In the genomic region with DNA sequence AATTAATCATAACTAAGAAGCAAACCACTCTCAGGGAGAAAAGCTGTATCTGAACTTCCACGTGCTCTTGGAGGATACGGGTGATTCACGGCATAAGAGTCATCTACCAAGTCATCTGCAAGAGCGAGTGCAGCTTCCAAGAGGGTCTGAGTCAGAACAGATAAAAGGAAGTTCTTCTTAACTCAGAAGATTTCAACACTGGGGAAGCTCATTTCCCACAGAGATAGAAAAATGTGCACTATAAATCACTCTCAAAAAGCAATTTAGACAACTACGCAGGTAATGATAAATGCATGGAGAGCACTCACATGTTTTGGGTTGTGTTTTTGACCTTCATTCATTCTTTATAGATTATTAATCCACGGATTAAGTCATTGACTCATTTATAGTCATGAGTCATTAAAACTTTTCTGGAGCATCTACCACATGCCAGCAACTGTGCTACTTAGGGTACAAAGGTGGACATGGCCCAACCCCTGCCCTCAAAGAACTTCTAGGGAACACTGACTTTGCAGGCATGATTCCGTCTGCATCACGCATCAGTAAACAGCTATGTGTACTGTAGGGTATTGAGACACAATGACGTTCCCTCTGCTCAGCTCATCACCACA, we compare ENCODE assay signal across 10 cellular contexts. TPM values are rescaled to one million over a fixed set of nuclear protein-coding genes. Genes with fewer than 3 reads are reported as not detected.
DNase-seq lines count a peak whose midpoint lies in the region; ATAC-seq and TF ChIP-seq lines count a peak whose summit lies in the region.
"Had no signal": no experiment of that assay in that cellular context is flagged by ENCODE, and none has a peak within 500 bp of the region (broad histone marks: within the 10 kb centered on the region; RNA-seq: fewer than 3 reads in every experiment).

No MANE protein-coding gene starts in this region.

- no peak for ATAC-seq in GM21619 (IDR thresholded peaks at IDR 0.05; ENCODE audit: unreplicated experiment)

- no peak overlapping the region for H3K27ac ChIP-seq in substantia nigra (ENCODE audit: low read depth, low read length, poor library complexity, severe bottlenecking)
- H3K27ac ChIP-seq: parathyroid adenoma had no signal

- H3K4me3 ChIP-seq in epithelial cell of proximal tubule (ENCODE audit: low read depth, low read length) (no peak overlapping the region), retinal pigment epithelial cell (ENCODE audit: low read length) (no peak overlapping the region)

- DNase-seq in HCEC 1CT = peak; percentile 100
- DNase-seq in RKO (ENCODE audit: low spot score) = peak; percentile 85
- peak; percentile 99 for DNase-seq in epithelial cell of proximal tubule (ENCODE audit: low read depth)
- peak; percentile 83 for DNase-seq in retinal pigment epithelial cell (ENCODE audit: low read depth)
- DNase-seq in KG1 (lab: John Stamatoyannopoulos, UW) = no peak
- DNase-seq in NAMALWA (ENCODE audit: low spot score) = no peak
- no peak for DNase-seq in substantia nigra (lab: John Stamatoyannopoulos, UW)
- DNase-seq: H9 had no signal

- TF ChIP-seq CTCF in epithelial cell of proximal tubule (conservative IDR thresholded peaks at IDR 0.05; ENCODE audit: low read depth, low read length) (no peak), retinal pigment epithelial cell (conservative IDR thresholded peaks at IDR 0.05; ENCODE audit: low read depth, low read length) (no peak)

RNA-seq across cellular contexts. Expression of a gene that starts 20.8 kb away (rescaled TPM):
- 38.9 and 40.8 TPM in 2 replicates for total RNA-seq in epithelial cell of proximal tubule
- total RNA-seq: H9 had no signal

Comparison
In these comparisons a context has a peak if more than half of its experiments do, and no peak if none do; other contexts are left out.
1. DNase-seq: peak in HCEC 1CT (single experiment), RKO (single experiment), epithelial cell of proximal tubule (single experiment) and retinal pigment epithelial cell (single experiment); none in KG1 (single experiment), NAMALWA (single experiment) and substantia nigra (0 of 49).